In genomic region chrX:140724337-140725105, GRCh38 we compare ENCODE assay signal across 1 cellular context.
TF ChIP-seq lines count a peak whose summit lies in the region.

No MANE protein-coding gene starts in this region.

TF ChIP-seq in H1, 55 proteins besides CTCF, POLR2A, EP300 and RAD21 (continued from another document):
- no peak for TF ChIP-seq CHD7 (IDR thresholded peaks at IDR 0.05; ENCODE audit: insufficient replicate concordance, low read length)
- TF ChIP-seq SIX5 (IDR thresholded peaks at IDR 0.05; ENCODE audit: low read depth, low read length) = no peak
- TF ChIP-seq TEAD4 (IDR thresholded peaks at IDR 0.05; ENCODE audit: low read depth, low read length) = no peak
- TF ChIP-seq TAF1 (IDR thresholded peaks at IDR 0.05; ENCODE audit: low read depth, low read length) = no peak
- no peak for TF ChIP-seq SUZ12 (IDR thresholded peaks at IDR 0.05; ENCODE audit: low read length)
- no peak for TF ChIP-seq JUN (IDR thresholded peaks at IDR 0.05; ENCODE audit: low read depth, low read length)
- no peak for TF ChIP-seq PHF8 (conservative IDR thresholded peaks at IDR 0.05; ENCODE audit: low read depth, low read length)
- no peak for TF ChIP-seq POU5F1 (IDR thresholded peaks at IDR 0.05; ENCODE audit: low read depth, low read length)
- TF ChIP-seq HDAC2 (IDR thresholded peaks at IDR 0.05; ENCODE audit: borderline replicate concordance in 1 of 2, low read depth in 2 of 2, low read length in 2 of 2) = no peak
